Comparison of ENCODE assay signal across 1 cellular context in the genomic region with DNA sequence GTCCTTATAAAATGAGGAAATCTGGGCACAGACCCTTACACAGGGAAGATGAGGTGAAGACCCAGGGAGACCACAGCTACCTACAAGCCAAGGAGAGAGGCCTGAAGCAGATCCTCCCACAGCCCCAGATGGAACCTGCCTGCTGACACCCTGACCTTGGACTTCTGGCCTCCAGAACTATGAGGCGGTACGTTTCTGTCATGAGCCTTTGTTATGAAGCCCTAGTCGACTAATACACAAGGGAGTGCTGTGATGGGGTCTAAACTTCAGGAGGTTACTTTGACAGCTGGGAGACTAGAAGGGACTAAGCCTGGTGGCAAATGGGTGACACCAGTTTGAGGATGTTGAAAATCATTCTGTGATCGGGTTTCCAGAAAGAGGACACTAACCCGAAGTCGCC.
A peak's percentile ranks its signal among the peaks of the same experiment; 100 is the strongest.
TF ChIP-seq lines count a peak whose summit lies in the region.

No MANE protein-coding gene starts in this region.

TF ChIP-seq in HepG2, 621 proteins besides CTCF, POLR2A, EP300 and RAD21 (continued from another document and continues in another):
- no peak for TF ChIP-seq MNT (IDR thresholded peaks at IDR 0.05)
- TF ChIP-seq ARID5B (CRISPR knock-in tag; IDR thresholded peaks at IDR 0.05) = peak; percentile 62
- TF ChIP-seq IKZF1 (IDR thresholded peaks at IDR 0.05) = no peak
- TF ChIP-seq, protein P1, sequence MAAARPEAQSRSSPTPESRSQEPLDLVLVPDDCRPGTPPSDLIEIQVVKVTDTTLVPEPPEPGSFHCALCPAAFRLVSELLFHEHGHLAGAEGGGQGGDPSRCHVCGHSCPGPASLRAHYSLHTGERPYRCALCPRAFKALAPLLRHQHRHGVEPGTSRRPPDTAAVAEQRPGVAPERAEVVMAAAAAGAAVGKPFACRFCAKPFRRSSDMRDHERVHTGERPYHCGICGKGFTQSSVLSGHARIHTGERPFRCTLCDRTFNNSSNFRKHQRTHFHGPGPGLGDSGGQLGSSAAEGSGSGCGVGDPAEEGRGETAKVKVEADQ (CRISPR knock-in tag; IDR thresholded peaks at IDR 0.05; ENCODE audit: borderline replicate concordance) = no peak
- no peak for TF ChIP-seq STAG1 (CRISPR knock-in tag; IDR thresholded peaks at IDR 0.05)
- TF ChIP-seq CBX5 (CRISPR knock-in tag; IDR thresholded peaks at IDR 0.05; ENCODE audit: borderline replicate concordance) = peak; percentile 52; the same call in 1 of the 2 replicates
- TF ChIP-seq HDAC2 (CRISPR knock-in tag; IDR thresholded peaks at IDR 0.05) = peak; percentile 65; the same call in 1 of the 2 replicates
- 0 out of 2 replicates have a peak, but pooled peaks have one; percentile 23 for TF ChIP-seq NR2F2 (IDR thresholded peaks at IDR 0.05; ENCODE audit: borderline replicate concordance, low read depth)
- TF ChIP-seq ARID4A (CRISPR knock-in tag; IDR thresholded peaks at IDR 0.05; ENCODE audit: borderline replicate concordance) = peak; percentile 42; the same call in 1 of the 2 replicates
- peak; percentile 98 for TF ChIP-seq RBAK (CRISPR knock-in tag; IDR thresholded peaks at IDR 0.05)
- TF ChIP-seq ZNF564 (CRISPR knock-in tag; IDR thresholded peaks at IDR 0.05) = no peak
- no peak for TF ChIP-seq TBL1XR1 (IDR thresholded peaks at IDR 0.05; ENCODE audit: borderline replicate concordance, low read length, partially characterized antibody)
- TF ChIP-seq, protein P2, sequence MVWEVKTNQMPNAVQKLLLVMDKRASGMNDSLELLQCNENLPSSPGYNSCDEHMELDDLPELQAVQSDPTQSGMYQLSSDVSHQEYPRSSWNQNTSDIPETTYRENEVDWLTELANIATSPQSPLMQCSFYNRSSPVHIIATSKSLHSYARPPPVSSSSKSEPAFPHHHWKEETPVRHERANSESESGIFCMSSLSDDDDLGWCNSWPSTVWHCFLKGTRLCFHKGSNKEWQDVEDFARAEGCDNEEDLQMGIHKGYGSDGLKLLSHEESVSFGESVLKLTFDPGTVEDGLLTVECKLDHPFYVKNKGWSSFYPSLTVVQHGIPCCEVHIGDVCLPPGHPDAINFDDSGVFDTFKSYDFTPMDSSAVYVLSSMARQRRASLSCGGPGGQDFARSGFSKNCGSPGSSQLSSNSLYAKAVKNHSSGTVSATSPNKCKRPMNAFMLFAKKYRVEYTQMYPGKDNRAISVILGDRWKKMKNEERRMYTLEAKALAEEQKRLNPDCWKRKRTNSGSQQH (CRISPR knock-in tag; IDR thresholded peaks at IDR 0.05; ENCODE audit: low read depth) = 0 out of 2 replicates have a peak, but pooled peaks have one; percentile 23
- 0 out of 2 replicates have a peak, but pooled peaks have one; percentile 13 for TF ChIP-seq SIX1 (CRISPR knock-in tag; IDR thresholded peaks at IDR 0.05; ENCODE audit: borderline replicate concordance)
- no peak for TF ChIP-seq RARG (CRISPR knock-in tag; IDR thresholded peaks at IDR 0.05; ENCODE audit: low read depth)
- TF ChIP-seq REL (CRISPR knock-in tag; conservative IDR thresholded peaks at IDR 0.05) = no peak
- TF ChIP-seq MEIS2 (CRISPR knock-in tag; IDR thresholded peaks at IDR 0.05) = 0 out of 2 replicates have a peak, but pooled peaks have one; percentile 56
- TF ChIP-seq SIN3A (IDR thresholded peaks at IDR 0.05; ENCODE audit: borderline replicate concordance, low read depth, low read length) = no peak
- TF ChIP-seq SOX6 (IDR thresholded peaks at IDR 0.05) = no peak
- peak; percentile 69 for TF ChIP-seq SOX6 (CRISPR knock-in tag; IDR thresholded peaks at IDR 0.05)
- TF ChIP-seq, protein P3, sequence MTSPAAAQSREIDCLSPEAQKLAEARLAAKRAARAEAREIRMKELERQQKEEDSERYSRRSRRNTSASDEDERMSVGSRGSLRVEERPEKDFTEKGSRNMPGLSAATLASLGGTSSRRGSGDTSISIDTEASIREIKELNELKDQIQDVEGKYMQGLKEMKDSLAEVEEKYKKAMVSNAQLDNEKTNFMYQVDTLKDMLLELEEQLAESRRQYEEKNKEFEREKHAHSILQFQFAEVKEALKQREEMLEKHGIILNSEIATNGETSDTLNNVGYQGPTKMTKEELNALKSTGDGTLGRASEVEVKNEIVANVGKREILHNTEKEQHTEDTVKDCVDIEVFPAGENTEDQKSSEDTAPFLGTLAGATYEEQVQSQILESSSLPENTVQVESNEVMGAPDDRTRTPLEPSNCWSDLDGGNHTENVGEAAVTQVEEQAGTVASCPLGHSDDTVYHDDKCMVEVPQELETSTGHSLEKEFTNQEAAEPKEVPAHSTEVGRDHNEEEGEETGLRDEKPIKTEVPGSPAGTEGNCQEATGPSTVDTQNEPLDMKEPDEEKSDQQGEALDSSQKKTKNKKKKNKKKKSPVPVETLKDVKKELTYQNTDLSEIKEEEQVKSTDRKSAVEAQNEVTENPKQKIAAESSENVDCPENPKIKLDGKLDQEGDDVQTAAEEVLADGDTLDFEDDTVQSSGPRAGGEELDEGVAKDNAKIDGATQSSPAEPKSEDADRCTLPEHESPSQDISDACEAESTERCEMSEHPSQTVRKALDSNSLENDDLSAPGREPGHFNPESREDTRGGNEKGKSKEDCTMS (CRISPR knock-in tag; conservative IDR thresholded peaks at IDR 0.05) = no peak
- 0 out of 2 replicates have a peak, but pooled peaks have one; percentile 5 for TF ChIP-seq FOXK2 (IDR thresholded peaks at IDR 0.05)
- TF ChIP-seq ZBTB4 (CRISPR knock-in tag; IDR thresholded peaks at IDR 0.05; ENCODE audit: borderline replicate concordance) = no peak
- TF ChIP-seq, protein P4, sequence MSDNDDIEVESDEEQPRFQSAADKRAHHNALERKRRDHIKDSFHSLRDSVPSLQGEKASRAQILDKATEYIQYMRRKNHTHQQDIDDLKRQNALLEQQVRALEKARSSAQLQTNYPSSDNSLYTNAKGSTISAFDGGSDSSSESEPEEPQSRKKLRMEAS (IDR thresholded peaks at IDR 0.05) = peak; percentile 33; the same call in 1 of the 2 replicates
- TF ChIP-seq, protein P5, sequence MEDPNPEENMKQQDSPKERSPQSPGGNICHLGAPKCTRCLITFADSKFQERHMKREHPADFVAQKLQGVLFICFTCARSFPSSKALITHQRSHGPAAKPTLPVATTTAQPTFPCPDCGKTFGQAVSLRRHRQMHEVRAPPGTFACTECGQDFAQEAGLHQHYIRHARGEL (CRISPR knock-in tag; IDR thresholded peaks at IDR 0.05) = no peak
- no peak for TF ChIP-seq NPAS2 (CRISPR knock-in tag; IDR thresholded peaks at IDR 0.05; ENCODE audit: borderline replicate concordance)
- no peak for TF ChIP-seq NFIB (CRISPR knock-in tag; IDR thresholded peaks at IDR 0.05; ENCODE audit: borderline replicate concordance)
- no peak for TF ChIP-seq ATF2 (CRISPR knock-in tag; IDR thresholded peaks at IDR 0.05)
- TF ChIP-seq ASH2L (IDR thresholded peaks at IDR 0.05; ENCODE audit: insufficient read length, low read depth, low read length) = no peak
- no peak for TF ChIP-seq ZNF333 (CRISPR knock-in tag; IDR thresholded peaks at IDR 0.05; ENCODE audit: borderline replicate concordance)
- TF ChIP-seq FOXA3 (CRISPR knock-in tag; IDR thresholded peaks at IDR 0.05) = peak; percentile 52
- TF ChIP-seq SOX5 (CRISPR knock-in tag; IDR thresholded peaks at IDR 0.05; ENCODE audit: borderline replicate concordance) = peak; percentile 67; the same call in 1 of the 2 replicates
- no peak for TF ChIP-seq PHF5A (CRISPR knock-in tag; IDR thresholded peaks at IDR 0.05; ENCODE audit: low read depth, unreplicated experiment)
- TF ChIP-seq SP5 (CRISPR knock-in tag; IDR thresholded peaks at IDR 0.05; ENCODE audit: borderline replicate concordance, low read depth) = 0 out of 2 replicates have a peak, but pooled peaks have one; percentile 44
- no peak for TF ChIP-seq DPF2 (CRISPR knock-in tag; IDR thresholded peaks at IDR 0.05; ENCODE audit: borderline replicate concordance, low read depth)
- TF ChIP-seq ZNF12 (CRISPR knock-in tag; IDR thresholded peaks at IDR 0.05) = 0 out of 2 replicates have a peak, but pooled peaks have one; percentile 15
